8 cellular contexts compared by ENCODE assay signal in the genomic region with DNA sequence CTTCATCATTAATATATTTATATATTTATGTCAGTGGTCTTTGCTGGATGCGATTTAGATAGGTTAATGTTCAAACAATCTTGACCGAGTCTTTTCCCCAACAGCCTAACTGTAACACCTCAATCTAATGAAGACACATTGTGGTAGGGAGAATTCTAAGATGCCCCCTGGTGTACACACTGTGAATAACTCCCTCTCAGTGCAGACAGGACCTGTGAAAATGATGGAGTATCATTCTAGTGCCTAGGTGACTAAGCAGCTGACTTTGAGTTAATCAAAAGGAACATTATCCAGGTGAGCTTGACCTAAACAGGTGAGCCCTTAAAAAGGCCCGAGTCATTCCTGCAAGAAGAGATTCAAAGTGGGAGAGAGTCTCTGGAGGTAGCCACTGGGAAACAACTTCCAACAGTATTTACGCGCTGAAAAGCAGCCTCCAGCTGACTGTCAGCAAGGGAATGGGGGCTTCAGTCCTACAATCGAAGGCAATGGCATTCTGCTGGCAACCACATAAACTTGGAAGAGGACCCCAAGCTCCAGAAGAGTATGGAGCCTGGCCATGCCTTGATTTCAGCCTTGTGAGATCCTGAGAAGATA. TPM values are rescaled to one million over a fixed set of nuclear protein-coding genes. Genes with fewer than 3 reads are reported as not detected.
DNase-seq lines count a peak whose midpoint lies in the region; ATAC-seq and TF ChIP-seq lines count a peak whose summit lies in the region.

No MANE protein-coding gene starts in this region.

- WGBS in right cardiac atrium = 50% methylated on average over 6 of the region's 6 CpGs
- WGBS in smooth muscle cell (ENCODE audit: low lambda C conversion rate) = 54% methylated on average over 6 of the region's 6 CpGs

- CTCF ChIA-PET in Caco-2 (lab: Charles Lee) = no interaction called here

- H3K27me3 Mint-ChIP-seq in Caco-2 (ENCODE audit: insufficient read depth, unreplicated experiment) = no peaks in the 10 kb centered on the region

- H3K27ac ChIP-seq in right cardiac atrium (ENCODE audit: low read length) (no peak overlapping the region), smooth muscle cell (ENCODE audit: low read depth) (no peak overlapping the region)

- H3K4me3 Mint-ChIP-seq in Caco-2 (ENCODE audit: unreplicated experiment) = no peak overlapping the region

- no peaks in the 10 kb centered on the region for H3K9me3 Mint-ChIP-seq in Caco-2 (ENCODE audit: unreplicated experiment)

- peak; percentile 70 to 76 for TF ChIP-seq CTCF in Caco-2 (IDR thresholded peaks at IDR 0.05; ENCODE audit: insufficient read depth in 1 of 2, low read depth in 1 of 2, low read length in 1 of 2, severe bottlenecking in 1 of 2, unreplicated experiment in 1 of 2)
- TF ChIP-seq CTCF in smooth muscle cell (IDR thresholded peaks at IDR 0.05; ENCODE audit: borderline replicate concordance, insufficient read depth, poor library complexity, severe bottlenecking) = peak; percentile 64

- H2AFZ ChIP-seq in smooth muscle cell (ENCODE audit: low read depth) = no peak overlapping the region

- no peak overlapping the region for H3K9ac ChIP-seq in adipocyte (ENCODE audit: low read length)
- H3K9ac ChIP-seq in smooth muscle cell (ENCODE audit: low read depth) = no peak overlapping the region

- DNase-seq in Caco-2 (peak; percentile 50 to 68), SKM-1 treated with dmso at 0.1 percent for 144 hours (lab: John Stamatoyannopoulos, UW; ENCODE audit: unreplicated experiment) (peak; percentile 71), adipocyte (ENCODE audit: low read depth) (peak; percentile 73), right cardiac atrium (no peak), smooth muscle cell (lab: John Stamatoyannopoulos, UW; ENCODE audit: unreplicated experiment) (no peak)
- peak; percentile 63 for DNase-seq in Jurkat, Clone E6-1 (ENCODE audit: low read depth, low spot score)

- H3K4me3 ChIP-seq in Caco-2 (ENCODE audit: low read depth, low read length) (no peak overlapping the region), adipocyte (ENCODE audit: low read length) (no peak overlapping the region), right cardiac atrium (ENCODE audit: low read length) (no peak overlapping the region), smooth muscle cell (no peak overlapping the region)
- no peak overlapping the region for H3K4me3 ChIP-seq in Jurkat, Clone E6-1 (ENCODE audit: low read length)

- H3K4me1 ChIP-seq in Caco-2 = peaks cover 14% of the 10 kb centered on the region
- peaks cover 34% of the 10 kb centered on the region for H3K4me1 ChIP-seq in adipocyte (ENCODE audit: control insufficient read depth, insufficient read depth, low read length)
- no peaks in the 10 kb centered on the region for H3K4me1 ChIP-seq in right cardiac atrium (ENCODE audit: control insufficient read depth, insufficient read depth, low read length)
- no peaks in the 10 kb centered on the region for H3K4me1 ChIP-seq in smooth muscle cell (ENCODE audit: low read depth)

- no peaks in the 10 kb centered on the region for H3K36me3 ChIP-seq in Caco-2 (ENCODE audit: control insufficient read depth, insufficient read depth, low read length)
- H3K36me3 ChIP-seq in adipocyte (ENCODE audit: control insufficient read depth, insufficient read depth, low read length, severe bottlenecking) = no peaks in the 10 kb centered on the region
- no peaks in the 10 kb centered on the region for H3K36me3 ChIP-seq in smooth muscle cell (ENCODE audit: low read depth)

- no peak overlapping the region for H3K4me2 ChIP-seq in smooth muscle cell

- H3K4me1 Mint-ChIP-seq in Caco-2 (ENCODE audit: low read depth, unreplicated experiment) = peaks cover 8% of the 10 kb centered on the region

- H3K36me3 Mint-ChIP-seq in Caco-2 (ENCODE audit: insufficient read depth, unreplicated experiment) = no peaks in the 10 kb centered on the region

- BruUV-seq in Caco-2 (replicated peaks; lab: Mats Ljungman, UMichigan) = no TSS peak

- H3F3A ChIP-seq in smooth muscle cell (ENCODE audit: low read depth) = no peaks in the 10 kb centered on the region

- no peak overlapping the region for H3K27ac Mint-ChIP-seq in Caco-2 (ENCODE audit: unreplicated experiment)

- no peaks in the 10 kb centered on the region for H4K20me1 ChIP-seq in smooth muscle cell (ENCODE audit: low read depth)

- no peaks in the 10 kb centered on the region for H3K27me3 ChIP-seq in Caco-2 (replicated peaks; ENCODE audit: control insufficient read depth, insufficient read depth, low read length)
- no peaks in the 10 kb centered on the region for H3K27me3 ChIP-seq in adipocyte (replicated peaks; ENCODE audit: control insufficient read depth, insufficient read depth, low read length)
- H3K27me3 ChIP-seq in right cardiac atrium (ENCODE audit: control insufficient read depth, insufficient read depth) = no peaks in the 10 kb centered on the region
- no peaks in the 10 kb centered on the region for H3K27me3 ChIP-seq in smooth muscle cell (ENCODE audit: low read depth)

- no peaks in the 10 kb centered on the region for H3K79me2 ChIP-seq in smooth muscle cell (ENCODE audit: low read depth)

- H3K9me3 ChIP-seq in Caco-2 (no peaks in the 10 kb centered on the region; the same call in 1 of the 2 replicates), adipocyte (ENCODE audit: control insufficient read depth, low read length) (no peaks in the 10 kb centered on the region), right cardiac atrium (ENCODE audit: control insufficient read depth, low read length) (no peaks in the 10 kb centered on the region), smooth muscle cell (replicated peaks; ENCODE audit: low read depth) (no peaks in the 10 kb centered on the region)

- ATAC-seq in GM19351 (IDR thresholded peaks at IDR 0.05; ENCODE audit: unreplicated experiment) (peak; percentile 69), right cardiac atrium (peak; percentile 84 to 88), HG03097 (IDR thresholded peaks at IDR 0.05; ENCODE audit: low FRiP score, unreplicated experiment) (no peak)

- POLR2A ChIA-PET in Caco-2 (lab: Charles Lee) = no interaction called here

- intact Hi-C loops in Caco-2 (cut with micrococcal nuclease; ENCODE audit: unreplicated experiment) = loop anchor here (1.0 to 10.0 kb wide), 4 partner anchors 28 to 438 kb away; partner anchors contain the start of genes KBTBD7 and SLC25A15
- intact Hi-C loops in right cardiac atrium (cut with DNase I) = loop anchor here (5.0 kb wide), 1 partner anchor 145 kb away; no protein-coding TSS in a partner anchor

RNA-seq across cellular contexts. Expression of gene KBTBD7, which starts 28.0 kb away (rescaled TPM):
- total RNA-seq in Caco-2 (2022) (10.1 and 10.5 TPM in 2 replicates), right cardiac atrium (1 to 10 TPM; 5.6 to 9.5 (median 8.9) TPM), smooth muscle cell (6.7 and 8.5 TPM in 2 replicates)
- polyA plus RNA-seq in Jurkat, Clone E6-1 (2012; ENCODE audit: insufficient read depth, insufficient read length) = 9.0 TPM
- polyA plus RNA-seq in right cardiac atrium (3.6 TPM), smooth muscle cell (3.9 and 6.9 TPM in 2 replicates)

RNA-seq across cellular contexts. Expression of gene MTRF1, which starts 41.0 kb away (rescaled TPM):
- total RNA-seq in Caco-2 (2022) = 21.2 and 24.7 TPM in 2 replicates
- polyA plus RNA-seq in Jurkat, Clone E6-1 (2012; ENCODE audit: insufficient read depth, insufficient read length) = 26.1 TPM
- 10 to 100 TPM; 11.0 to 14.3 (median 12.3) TPM for total RNA-seq in right cardiac atrium
- polyA plus RNA-seq in right cardiac atrium = 12.6 TPM
- 4.7 and 9.8 TPM in 2 replicates for total RNA-seq in smooth muscle cell
- 6.5 and 7.2 TPM in 2 replicates for polyA plus RNA-seq in smooth muscle cell

Comparison
In these comparisons a context has a peak if more than half of its experiments do, and no peak if none do; other contexts are left out.
1. DNase-seq: peak in Caco-2 (2 of 2), Jurkat, Clone E6-1 (single experiment), SKM-1 treated with dmso at 0.1 percent for 144 hours (single experiment) and adipocyte (single experiment); none in right cardiac atrium (0 of 3) and smooth muscle cell (single experiment).